17 cellular contexts compared by ENCODE assay signal in the genomic region with DNA sequence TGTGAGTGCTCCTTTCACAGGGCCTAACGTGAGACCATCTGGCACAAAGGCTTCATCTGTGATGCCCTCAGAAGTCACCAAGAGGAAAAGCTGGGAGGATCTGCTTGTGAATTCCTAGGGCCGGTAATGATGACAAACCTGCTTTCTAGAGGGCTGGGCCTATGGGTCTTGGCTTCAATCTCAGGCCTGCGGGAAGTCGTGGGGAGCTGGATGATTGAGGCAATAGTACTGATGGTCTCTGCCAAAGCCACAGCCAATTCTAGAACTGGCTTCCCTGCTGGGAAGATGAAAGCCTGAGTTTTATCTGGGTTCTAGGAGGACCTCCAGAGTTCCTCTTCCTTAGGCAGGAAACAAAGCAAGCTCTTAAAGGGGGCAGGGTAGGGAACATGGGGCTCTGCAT.
"Had no signal": no experiment of that assay in that cellular context is flagged by ENCODE, and none has a peak within 500 bp of the region (broad histone marks: within the 10 kb centered on the region; RNA-seq: fewer than 3 reads in every experiment).

No MANE protein-coding gene starts in this region.

- H3K4me3 ChIP-seq: dorsolateral prefrontal cortex, gastrocnemius medialis, heart right ventricle, psoas muscle, right lobe of liver, testis, tibial nerve, upper lobe of right lung, vagina had no signal

- DNase-seq: dorsolateral prefrontal cortex; effector CD8-positive, alpha-beta T cell; gastrocnemius medialis; heart right ventricle; hypothalamus; islet precursor cell; mammary epithelial cell; naive thymus-derived CD4-positive, alpha-beta T cell; nephron progenitor cell; psoas muscle; retina; right lobe of liver; stimulated activated CD4-positive, alpha-beta T cell treated with anti-CD3 and anti-CD28 coated beads, Interleukin-4, amount 100 ng/mL, for 24 hours; testis; upper lobe of right lung had no signal
